In genomic region chr2:195659114-195659513, GRCh38 we compare ENCODE assay signal across 8 cellular contexts. TPM values are rescaled to one million over a fixed set of nuclear protein-coding genes. Genes with fewer than 3 reads are reported as not detected.
DNase-seq lines count a peak whose midpoint lies in the region; ATAC-seq and TF ChIP-seq lines count a peak whose summit lies in the region.

No MANE protein-coding gene starts in this region.

- POLR2A ChIA-PET in CD4-positive, alpha-beta T cell (lab: Charles Lee), result interaction anchor here (0.6 to 5.7 kb wide), 8 partner anchors 51 to 508 kb away, joined by 3 to 225 read pairs (median 15); no protein-coding TSS in a partner anchor

- CTCF ChIA-PET in CD4-positive, alpha-beta T cell (lab: Charles Lee), result interaction anchor here (1.6 to 2.9 kb wide), 7 partner anchors 32 to 409 kb away, joined by 3 to 35 read pairs (median 12); partner anchors contain the start of gene DNAH7

- peak overlapping the region; percentile 99 for H3K4me3 Mint-ChIP-seq in CD4-positive, alpha-beta T cell
- H3K4me3 Mint-ChIP-seq in IgD-negative memory B cell, result peak overlapping the region; percentile 95 to 100 (median 96)
- H3K4me3 Mint-ChIP-seq in activated naive CD8-positive, alpha-beta T cell treated with anti-CD3 and anti-CD28 coated beads for 36 hours, result peak overlapping the region; percentile 98

- intact Hi-C loops in CD4-positive, alpha-beta T cell (cut with DNase I, micrococcal nuclease), result loop anchor here (2.0 to 5.0 kb wide), 5 partner anchors 82 to 978 kb away; partner anchors contain the start of gene CCDC150 (in 1 of the 2)

- no peak overlapping the region for H3K4me3 ChIP-seq in WERI-Rb-1 (ENCODE audit: low read depth, low read length)

- 0 out of 2 replicates have a peak, but pooled peaks cover 2% of the 10 kb centered on the region for H3K36me3 ChIP-seq in WERI-Rb-1

- peaks cover 27% of the 10 kb centered on the region for H3K36me3 Mint-ChIP-seq in CD4-positive, alpha-beta T cell (ENCODE audit: low read depth)
- H3K36me3 Mint-ChIP-seq in IgD-negative memory B cell, result peaks cover 7% of the 10 kb centered on the region
- H3K36me3 Mint-ChIP-seq in activated naive CD8-positive, alpha-beta T cell treated with anti-CD3 and anti-CD28 coated beads for 36 hours, result peaks cover 32% of the 10 kb centered on the region

- no peaks in the 10 kb centered on the region for H3K9me3 ChIP-seq in CD4-positive, alpha-beta T cell (ENCODE audit: control insufficient read depth, low read length)
- no peaks in the 10 kb centered on the region for H3K9me3 ChIP-seq in WERI-Rb-1 (ENCODE audit: severe bottlenecking)

- H3K27me3 Mint-ChIP-seq in CD4-positive, alpha-beta T cell, result peaks cover 4% of the 10 kb centered on the region
- H3K27me3 Mint-ChIP-seq in IgD-negative memory B cell, result no peaks in the 10 kb centered on the region
- H3K27me3 Mint-ChIP-seq in activated naive CD8-positive, alpha-beta T cell treated with anti-CD3 and anti-CD28 coated beads for 36 hours, result peaks cover 10% of the 10 kb centered on the region

- ATAC-seq in CD4-positive, alpha-beta T cell (ENCODE audit: poor library complexity), result peak; percentile 24
- ATAC-seq in HG03025 (IDR thresholded peaks at IDR 0.05; ENCODE audit: low FRiP score, unreplicated experiment), result no peak

- no peak for TF ChIP-seq CTCF in CD4-positive, alpha-beta T cell (IDR thresholded peaks at IDR 0.05)
- no peak for TF ChIP-seq CTCF in WERI-Rb-1 (IDR thresholded peaks at IDR 0.05; ENCODE audit: low read depth, low read length)

- H3K4me1 Mint-ChIP-seq in CD4-positive, alpha-beta T cell (ENCODE audit: low read depth), result peaks cover 52% of the 10 kb centered on the region
- H3K4me1 Mint-ChIP-seq in IgD-negative memory B cell, result peaks cover 25 to 35% (median 33%) of the 10 kb centered on the region in 3 donors
- H3K4me1 Mint-ChIP-seq in activated naive CD8-positive, alpha-beta T cell treated with anti-CD3 and anti-CD28 coated beads for 36 hours, result peaks cover 34% of the 10 kb centered on the region

- peak in 1 of 10 experiments; percentile 12 for DNase-seq in CD4-positive, alpha-beta T cell
- DNase-seq in activated naive CD8-positive, alpha-beta T cell treated with anti-CD3 and anti-CD28 coated beads for 36 hours, result no peak
- DNase-seq in kidney glomerular epithelial cell (lab: John Stamatoyannopoulos, UW) (peak; percentile 18), RPMI8226 (no peak), WERI-Rb-1 (no peak), cerebellar nuclear complex (lab: John Stamatoyannopoulos, UW) (no peak)

- peak overlapping the region; percentile 98 for H3K27ac Mint-ChIP-seq in CD4-positive, alpha-beta T cell
- H3K27ac Mint-ChIP-seq in IgD-negative memory B cell, result peak overlapping the region; percentile 98 to 99 (median 99)
- peak overlapping the region; percentile 100 for H3K27ac Mint-ChIP-seq in activated naive CD8-positive, alpha-beta T cell treated with anti-CD3 and anti-CD28 coated beads for 36 hours

- H3K27me3 ChIP-seq in CD4-positive, alpha-beta T cell (ENCODE audit: control insufficient read depth, insufficient read depth, low read length), result no peaks in the 10 kb centered on the region
- no peaks in the 10 kb centered on the region for H3K27me3 ChIP-seq in WERI-Rb-1 (ENCODE audit: insufficient read depth, low read depth, severe bottlenecking)

- H3K27ac ChIP-seq in CD4-positive, alpha-beta T cell (ENCODE audit: low read depth, low read length), result peak overlapping the region; percentile 99
- H3K27ac ChIP-seq in WERI-Rb-1, result no peak overlapping the region

- no peaks in the 10 kb centered on the region for H3K9me3 Mint-ChIP-seq in CD4-positive, alpha-beta T cell
- no peaks in the 10 kb centered on the region for H3K9me3 Mint-ChIP-seq in IgD-negative memory B cell
- H3K9me3 Mint-ChIP-seq in activated naive CD8-positive, alpha-beta T cell treated with anti-CD3 and anti-CD28 coated beads for 36 hours, result no peaks in the 10 kb centered on the region

RNA-seq across cellular contexts. Expression of gene SLC39A10, which starts 2.1 kb away (rescaled TPM):
- total RNA-seq in CD4-positive, alpha-beta T cell, result 10 to 100 TPM; 38.2 to 39.4 TPM
- 11.2 TPM for polyA plus RNA-seq in IgD-negative memory B cell
- 10 to 100 TPM; 21.2 to 23.4 TPM for total RNA-seq in activated naive CD8-positive, alpha-beta T cell treated with anti-CD3 and anti-CD28 coated beads for 36 hours
